In the genomic region with DNA sequence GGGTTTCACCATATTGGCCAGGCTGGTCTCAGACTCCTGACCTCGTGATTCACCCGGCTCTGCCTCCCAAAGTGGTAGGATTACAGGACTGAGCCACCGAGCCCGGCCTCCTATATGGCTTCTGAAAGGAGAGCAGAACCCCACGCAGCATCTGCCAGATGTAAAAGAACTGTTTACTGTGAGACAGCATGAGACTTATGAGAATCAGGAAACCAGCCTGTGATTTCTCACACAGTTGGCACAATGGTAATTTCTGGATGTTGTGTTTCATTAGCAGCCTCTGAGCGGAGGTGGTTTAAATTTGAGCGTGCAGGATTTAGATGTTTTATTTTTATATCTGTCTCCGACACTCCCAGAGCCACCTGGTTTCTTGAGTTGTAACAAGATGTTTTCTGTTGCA, we compare ENCODE assay signal across 19 cellular contexts. TPM values are rescaled to one million over a fixed set of nuclear protein-coding genes. Genes with fewer than 3 reads are reported as not detected.
DNase-seq lines count a peak whose midpoint lies in the region; ATAC-seq and TF ChIP-seq lines count a peak whose summit lies in the region.
"Had no signal": no experiment of that assay in that cellular context is flagged by ENCODE, and none has a peak within 500 bp of the region (broad histone marks: within the 10 kb centered on the region; RNA-seq: fewer than 3 reads in every experiment).

No MANE protein-coding gene starts in this region.

- H3K9me3 ChIP-seq in mammary epithelial cell (replicated peaks; ENCODE audit: insufficient read depth, low read length) = no peaks in the 10 kb centered on the region
- H3K9me3 ChIP-seq: A549 had no signal

- no peak overlapping the region for H3K9ac ChIP-seq in mammary epithelial cell (ENCODE audit: insufficient read depth, low read length)
- H3K9ac ChIP-seq: BLaER1 treated with 17β-estradiol and CSF1 and Interleukin-3, amounts not matched to agents 10 nM and 100 nM had no signal

- TF ChIP-seq CTCF in MCF 10A (IDR thresholded peaks at IDR 0.05; ENCODE audit: unreplicated experiment) (no peak), mammary epithelial cell (conservative IDR thresholded peaks at IDR 0.05 in 1 of 2, IDR thresholded peaks at IDR 0.05 in 1 of 2; ENCODE audit: extremely low read depth in 1 of 2, insufficient read depth in 1 of 2, low read depth in 1 of 2, low read length in 2 of 2) (no peak)

- 97% methylated on average over 7 of the region's 8 CpGs for WGBS in mammary epithelial cell (ENCODE audit: low coverage, missing lambda C conversion rate)

- H3K27me3 Mint-ChIP-seq in MCF 10A (ENCODE audit: insufficient read depth, unreplicated experiment) = no peaks in the 10 kb centered on the region

- H3K27me3 ChIP-seq in mammary epithelial cell (ENCODE audit: insufficient read depth, low read length) = no peaks in the 10 kb centered on the region
- H3K27me3 ChIP-seq: BLaER1 treated with 17β-estradiol and CSF1 and Interleukin-3, amounts not matched to agents 10 nM and 100 nM had no signal

- CTCF ChIA-PET in MCF 10A (lab: Yijun Ruan, JAX) = no interaction called here
- CTCF ChIA-PET in mammary epithelial cell (lab: Charles Lee; ENCODE audit: low non-redundant PET) = no interaction called here

- peak overlapping the region; percentile 64 for H3K27ac Mint-ChIP-seq in MCF 10A (ENCODE audit: low read depth, unreplicated experiment)
- H3K27ac Mint-ChIP-seq: CD8-positive, alpha-beta T cell had no signal

- no peak overlapping the region for H3K4me3 Mint-ChIP-seq in MCF 10A (ENCODE audit: unreplicated experiment)
- H3K4me3 Mint-ChIP-seq: CD8-positive, alpha-beta T cell; H9 had no signal

- no peaks in the 10 kb centered on the region for H3K4me1 Mint-ChIP-seq in MCF 10A (ENCODE audit: insufficient read depth, unreplicated experiment)
- H3K4me1 Mint-ChIP-seq: H9 had no signal

- no peaks in the 10 kb centered on the region for H3K79me2 ChIP-seq in mammary epithelial cell (ENCODE audit: insufficient read depth, low read length)

- POLR2A ChIA-PET in MCF 10A (lab: Yijun Ruan, JAX) = no interaction called here

- no peak overlapping the region for H3K4me3 ChIP-seq in mammary epithelial cell (replicated peaks in 1 of 3; ENCODE audit: insufficient read depth in 1 of 3, low read depth in 2 of 3, low read length in 3 of 3)
- H3K4me3 ChIP-seq: A549; BLaER1 treated with 17β-estradiol and CSF1 and Interleukin-3, amounts not matched to agents 10 nM and 100 nM; GM12878 had no signal

- no peak overlapping the region for H3K4me2 ChIP-seq in mammary epithelial cell (ENCODE audit: insufficient read depth, low read depth, low read length)
- H3K4me2 ChIP-seq: A549 had no signal

- H3K9me3 Mint-ChIP-seq in MCF 10A (ENCODE audit: unreplicated experiment) = no peaks in the 10 kb centered on the region
- H3K9me3 Mint-ChIP-seq: CD8-positive, alpha-beta T cell; H9 had no signal

- DNase-seq in MCF 10A (ENCODE audit: unreplicated experiment) (no peak), mammary epithelial cell (no peak), inferior parietal cortex (ENCODE audit: extremely low spot score) (peak; percentile 56), posterior vena cava (ENCODE audit: low spot score) (peak; percentile 20), left cardiac atrium (no peak)
- DNase-seq: AML-193; Calu3; CD8-positive, alpha-beta T cell; DMS 273 treated with DMSO at 0.1 percent for 48 hours; DMS53; DND-41; EL; H9 had no signal

- peaks cover 76% of the 10 kb centered on the region for H3K36me3 Mint-ChIP-seq in MCF 10A (ENCODE audit: insufficient read depth, unreplicated experiment)

- dilution Hi-C loops in mammary epithelial cell (cut with HindIII; ENCODE audit: low sequenced_read_pairs) = no loop called here

- ATAC-seq in HG02938 (IDR thresholded peaks at IDR 0.05; ENCODE audit: unreplicated experiment) (no peak), HG02610 (IDR thresholded peaks at IDR 0.05; ENCODE audit: unreplicated experiment) (no peak), left cardiac atrium (no peak)
- ATAC-seq: A549; CD8-positive, alpha-beta T cell; GM12878 had no signal

- in situ Hi-C loops in mammary epithelial cell (cut with MboI; ENCODE audit: low sequenced_read_pairs in 2 of 2) = no loop called here

- H3K36me3 ChIP-seq in mammary epithelial cell (ENCODE audit: insufficient read depth, low read length) = peaks cover 8% of the 10 kb centered on the region

- H3K27ac ChIP-seq in mammary epithelial cell (ENCODE audit: insufficient read depth, low read depth, low read length) = no peak overlapping the region
- H3K27ac ChIP-seq: 22Rv1; A549; BLaER1 treated with 17β-estradiol and CSF1 and Interleukin-3, amounts not matched to agents 10 nM and 100 nM had no signal

- intact Hi-C loops in MCF 10A (cut with micrococcal nuclease) = no loop called here
- intact Hi-C loops in mammary epithelial cell (cut with micrococcal nuclease) = no loop called here
- intact Hi-C loops in posterior vena cava (cut with DNase I) = no loop called here
- intact Hi-C loops in left cardiac atrium (cut with DNase I) = no loop called here

- no TSS peak for BruUV-seq in MCF 10A (replicated peaks; lab: Mats Ljungman, UMichigan)
- no TSS peak for BruUV-seq in mammary epithelial cell (replicated peaks; lab: Mats Ljungman, UMichigan)

- H2AFZ ChIP-seq in mammary epithelial cell (ENCODE audit: low read depth, low read length) = no peak overlapping the region

- no peaks in the 10 kb centered on the region for H3K4me1 ChIP-seq in mammary epithelial cell (ENCODE audit: insufficient read depth, low read length)
- H3K4me1 ChIP-seq: A549 had no signal

- no peaks in the 10 kb centered on the region for H4K20me1 ChIP-seq in mammary epithelial cell (ENCODE audit: insufficient read depth, low read length)

RNA-seq across cellular contexts. Expression of gene CEP164, which starts 33.8 kb away (rescaled TPM):
- total RNA-seq in MCF 10A (2022) (47.4 and 49.9 TPM in 2 replicates), mammary epithelial cell (10 to 100 TPM; 32.3 to 53.9 TPM), posterior vena cava (10 to 100 TPM; 23.1 to 28.2 TPM), left cardiac atrium (1 to 10 TPM; 9.0 to 9.6 TPM)
- polyA plus RNA-seq in mammary epithelial cell = 19.2 TPM
- 51.7 TPM for polyA minus RNA-seq in mammary epithelial cell

RNA-seq across cellular contexts. Expression of gene BACE1, which starts 45.4 kb away (rescaled TPM):
- 15.8 and 18.1 TPM in 2 replicates for total RNA-seq in MCF 10A (2022)
- 10 to 100 TPM; 18.2 to 20.7 TPM for total RNA-seq in mammary epithelial cell
- 26.7 TPM for polyA plus RNA-seq in mammary epithelial cell
- polyA minus RNA-seq in mammary epithelial cell = 30.7 TPM
- total RNA-seq in posterior vena cava = 10 to 100 TPM; 25.2 to 36.1 TPM
- 10 to 100 TPM; 14.6 to 16.3 TPM for total RNA-seq in left cardiac atrium

Comparison
In these comparisons a context has a peak if more than half of its experiments do, and no peak if none do; other contexts are left out.
1. DNase-seq: peak in inferior parietal cortex (single experiment) and posterior vena cava (single experiment); none in MCF 10A (single experiment), mammary epithelial cell (single experiment) and left cardiac atrium (single experiment).